In the genomic region with DNA sequence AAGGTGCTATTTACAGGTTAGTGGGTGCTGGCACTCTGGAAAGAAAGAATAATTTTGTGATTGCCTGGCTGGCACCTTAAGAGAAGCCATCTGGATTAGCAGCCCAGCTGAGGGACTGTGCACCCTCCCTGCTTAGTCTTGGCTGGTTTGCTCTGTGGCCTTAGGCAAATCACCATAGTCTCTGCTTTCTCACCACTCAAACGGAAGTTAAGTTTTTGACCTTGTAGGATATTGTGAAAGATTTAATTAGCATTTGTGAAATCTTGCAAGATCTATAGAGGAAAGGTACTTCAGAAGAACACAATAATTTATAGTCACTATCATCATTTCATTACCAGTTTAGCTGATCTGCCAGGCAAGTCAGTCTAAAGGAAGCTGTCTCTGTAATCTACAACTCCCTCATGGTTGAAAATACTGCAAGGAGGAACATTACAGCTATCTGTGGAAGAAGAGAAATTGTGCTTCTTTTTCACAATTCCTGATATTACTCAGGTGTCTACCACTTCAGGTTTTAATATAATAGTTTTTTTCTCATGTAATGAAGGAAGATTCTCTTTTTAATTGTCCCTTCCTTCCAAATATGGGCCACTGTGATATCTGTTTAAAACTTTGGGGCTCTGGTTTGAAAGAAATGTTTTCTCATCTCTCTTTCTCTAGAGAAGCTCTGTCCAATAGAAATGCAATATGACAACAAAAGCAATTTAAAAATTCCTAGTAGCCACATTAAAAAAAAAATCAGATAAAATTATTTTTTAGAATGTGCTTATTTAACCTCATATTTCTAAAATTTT, we compare ENCODE assay signal across 1 cellular context.
TF ChIP-seq lines count a peak whose summit lies in the region.

No MANE protein-coding gene starts in this region.

TF ChIP-seq in GM12878, 131 proteins besides CTCF, POLR2A, EP300 and RAD21 (continued from another document and continues in another):
- TF ChIP-seq ZBTB11 (CRISPR knock-in tag; IDR thresholded peaks at IDR 0.05) (no peak), PRDM15 (CRISPR knock-in tag; IDR thresholded peaks at IDR 0.05) (no peak), STAT3 (IDR thresholded peaks at IDR 0.05; ENCODE audit: low read depth, low read length) (no peak), NR2F1 (conservative IDR thresholded peaks at IDR 0.05) (peak; percentile 50; the same call in 1 of the 2 replicates), TCF3 (IDR thresholded peaks at IDR 0.05; ENCODE audit: borderline replicate concordance, insufficient read depth, low read depth, low read length) (0 out of 2 replicates have a peak, but pooled peaks have one; percentile 20), BACH1 (IDR thresholded peaks at IDR 0.05; ENCODE audit: borderline replicate concordance) (no peak), JUND (IDR thresholded peaks at IDR 0.05; ENCODE audit: low read depth, low read length) (no peak), MYC (IDR thresholded peaks at IDR 0.05; ENCODE audit: insufficient read depth, insufficient read length, insufficient replicate concordance, low read length, severe bottlenecking) (no peak), IRF4 (IDR thresholded peaks at IDR 0.05; ENCODE audit: low read depth, low read length) (no peak), NBN (IDR thresholded peaks at IDR 0.05) (no peak), CBFB (IDR thresholded peaks at IDR 0.05; ENCODE audit: low read depth) (no peak), SMC3 (IDR thresholded peaks at IDR 0.05; ENCODE audit: borderline replicate concordance, low read length) (no peak; the same call in 1 of the 2 replicates), ASH2L (IDR thresholded peaks at IDR 0.05; ENCODE audit: borderline replicate concordance, low read depth) (0 out of 2 replicates have a peak, but pooled peaks have one; percentile 52), MEF2B (IDR thresholded peaks at IDR 0.05; ENCODE audit: partially characterized antibody, poor library complexity, severe bottlenecking) (no peak), KLF5 (IDR thresholded peaks at IDR 0.05; ENCODE audit: partially characterized antibody) (no peak), BCLAF1 (IDR thresholded peaks at IDR 0.05) (no peak), KDM1A (IDR thresholded peaks at IDR 0.05; ENCODE audit: borderline replicate concordance) (no peak), ZBTB40 (IDR thresholded peaks at IDR 0.05; ENCODE audit: borderline replicate concordance) (no peak), HDAC2 (IDR thresholded peaks at IDR 0.05) (no peak), CEBPB (IDR thresholded peaks at IDR 0.05; ENCODE audit: borderline replicate concordance in 1 of 2, low read depth in 2 of 2, low read length in 2 of 2) (no peak), ZSCAN29 (IDR thresholded peaks at IDR 0.05) (no peak), RBBP5 (conservative IDR thresholded peaks at IDR 0.05) (no peak), TAF1 (IDR thresholded peaks at IDR 0.05; ENCODE audit: borderline replicate concordance, low read depth, low read length) (no peak), SMAD1 (IDR thresholded peaks at IDR 0.05; ENCODE audit: low read depth, partially characterized antibody) (no peak), ATF7 (IDR thresholded peaks at IDR 0.05; ENCODE audit: low read depth) (0 out of 2 replicates have a peak, but pooled peaks have one; percentile 21), ZNF384 (IDR thresholded peaks at IDR 0.05; ENCODE audit: borderline replicate concordance, low read depth, low read length) (0 out of 2 replicates have a peak, but pooled peaks have one; percentile 16), CREB1 (IDR thresholded peaks at IDR 0.05; ENCODE audit: low read depth) (no peak), SUZ12 (IDR thresholded peaks at IDR 0.05; ENCODE audit: unreplicated experiment) (no peak), CREM (IDR thresholded peaks at IDR 0.05; ENCODE audit: low read depth) (no peak), JUNB (IDR thresholded peaks at IDR 0.05) (peak; percentile 46), BHLHE40 (IDR thresholded peaks at IDR 0.05; ENCODE audit: borderline replicate concordance in 1 of 2, low read depth in 2 of 2, low read length in 1 of 2) (peak in 1 of 2 experiments; percentile 14; a peak in 2 of 4 replicates), MTA3 (IDR thresholded peaks at IDR 0.05; ENCODE audit: borderline replicate concordance, low read length) (no peak), POLR2AphosphoS2 (IDR thresholded peaks at IDR 0.05; ENCODE audit: low read depth, low read length) (no peak), ZNF24 (IDR thresholded peaks at IDR 0.05) (no peak), TBL1XR1 (IDR thresholded peaks at IDR 0.05; ENCODE audit: low read depth, low read length) (no peak), PBX3 (IDR thresholded peaks at IDR 0.05; ENCODE audit: insufficient replicate concordance, low read depth, low read length) (no peak), ZBED1 (IDR thresholded peaks at IDR 0.05; ENCODE audit: borderline replicate concordance) (no peak), SPI1 (IDR thresholded peaks at IDR 0.05; ENCODE audit: borderline replicate concordance, insufficient read depth, low read depth, low read length) (no peak), IKZF2 (IDR thresholded peaks at IDR 0.05) (peak in 1 of 2 experiments; percentile 20; a peak in 1 of 4 replicates)
- TF ChIP-seq, protein P1, sequence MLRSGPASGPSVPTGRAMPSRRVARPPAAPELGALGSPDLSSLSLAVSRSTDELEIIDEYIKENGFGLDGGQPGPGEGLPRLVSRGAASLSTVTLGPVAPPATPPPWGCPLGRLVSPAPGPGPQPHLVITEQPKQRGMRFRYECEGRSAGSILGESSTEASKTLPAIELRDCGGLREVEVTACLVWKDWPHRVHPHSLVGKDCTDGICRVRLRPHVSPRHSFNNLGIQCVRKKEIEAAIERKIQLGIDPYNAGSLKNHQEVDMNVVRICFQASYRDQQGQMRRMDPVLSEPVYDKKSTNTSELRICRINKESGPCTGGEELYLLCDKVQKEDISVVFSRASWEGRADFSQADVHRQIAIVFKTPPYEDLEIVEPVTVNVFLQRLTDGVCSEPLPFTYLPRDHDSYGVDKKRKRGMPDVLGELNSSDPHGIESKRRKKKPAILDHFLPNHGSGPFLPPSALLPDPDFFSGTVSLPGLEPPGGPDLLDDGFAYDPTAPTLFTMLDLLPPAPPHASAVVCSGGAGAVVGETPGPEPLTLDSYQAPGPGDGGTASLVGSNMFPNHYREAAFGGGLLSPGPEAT (IDR thresholded peaks at IDR 0.05; ENCODE audit: low read depth), result peak; percentile 42; the same call in 1 of the 2 replicates
